ENCODE assay signal across 23 cellular contexts in the genomic region with DNA sequence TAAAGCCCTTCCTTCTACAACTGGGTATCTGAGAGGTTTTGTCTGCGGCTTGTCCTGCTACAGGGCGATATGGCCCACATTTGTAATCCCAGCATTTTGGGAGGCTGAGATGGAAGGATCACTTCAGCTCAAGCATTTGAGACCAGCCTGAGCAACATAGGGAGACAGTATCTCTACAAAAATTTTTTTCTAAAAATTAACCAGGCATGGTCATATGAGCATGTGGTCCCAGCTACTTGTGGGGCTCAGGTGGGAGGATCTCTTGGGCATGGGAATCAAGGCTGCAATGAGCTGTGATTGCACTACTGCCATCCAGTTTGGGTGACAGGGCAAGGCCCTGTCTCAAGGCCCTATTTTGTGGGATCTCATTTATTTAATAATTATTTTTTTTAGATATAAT.
A peak's percentile ranks its signal among the peaks of the same experiment; 100 is the strongest.
DNase-seq lines count a peak whose midpoint lies in the region; ATAC-seq and TF ChIP-seq lines count a peak whose summit lies in the region.
"Had no signal": no experiment of that assay in that cellular context is flagged by ENCODE, and none has a peak within 500 bp of the region (broad histone marks: within the 10 kb centered on the region; RNA-seq: fewer than 3 reads in every experiment).

No MANE protein-coding gene starts in this region.

- H3K36me3 ChIP-seq in OCI-LY3 (replicated peaks; ENCODE audit: low read depth, low read length) = peaks cover 5% of the 10 kb centered on the region
- H3K36me3 ChIP-seq in transverse colon = no peaks in the 10 kb centered on the region
- H3K36me3 ChIP-seq in BE2C = no peaks in the 10 kb centered on the region
- H3K36me3 ChIP-seq: adrenal gland, right atrium auricular region, upper lobe of left lung had no signal

- no peak overlapping the region for H3K9ac ChIP-seq in OCI-LY3 (ENCODE audit: low read length)

- intact Hi-C loops in transverse colon (cut with DNase I; ENCODE audit: low total_unique reads) (no loop called here), left cardiac atrium (cut with DNase I) (no loop called here)

- H3K4me1 ChIP-seq in OCI-LY3 (ENCODE audit: low read length) = peaks cover 36% of the 10 kb centered on the region
- H3K4me1 ChIP-seq in foreskin keratinocyte = peaks cover 12% of the 10 kb centered on the region
- H3K4me1 ChIP-seq in transverse colon = peaks cover 0 to 22% (median 7%) of the 10 kb centered on the region in 4 donors
- no peaks in the 10 kb centered on the region for H3K4me1 ChIP-seq in BE2C
- H3K4me1 ChIP-seq: adrenal gland, right atrium auricular region, upper lobe of left lung had no signal

- H3K9me3 ChIP-seq in OCI-LY3 (ENCODE audit: insufficient read depth, low read length) (peaks cover 5% of the 10 kb centered on the region; the same call in 1 of the 2 replicates), transverse colon (no peaks in the 10 kb centered on the region), BE2C (no peaks in the 10 kb centered on the region)
- H3K9me3 ChIP-seq: adrenal gland, right atrium auricular region, upper lobe of left lung had no signal

- ATAC-seq in foreskin keratinocyte (peak; percentile 10), left cardiac atrium (no peak)
- ATAC-seq: activated T-cell treated with anti-CD3 and anti-CD28 coated beads, Interleukin-2, amount 50 U/mL, for 4 hours; SK-N-SH treated with all-trans-retinoic acid at 6 μM for 48 hours had no signal

- no peaks in the 10 kb centered on the region for H3K36me3 Mint-ChIP-seq in neural crest cell (ENCODE audit: low read depth)

- H3K79me2 ChIP-seq in OCI-LY3 (ENCODE audit: low read length) = no peaks in the 10 kb centered on the region

- TF ChIP-seq CTCF in OCI-LY3 (IDR thresholded peaks at IDR 0.05; ENCODE audit: low read depth, low read length) = no peak
- TF ChIP-seq CTCF in foreskin keratinocyte (conservative IDR thresholded peaks at IDR 0.05) = no peak
- TF ChIP-seq CTCF in neural crest cell (conservative IDR thresholded peaks at IDR 0.05) = no peak
- no peak for TF ChIP-seq CTCF in transverse colon (IDR thresholded peaks at IDR 0.05)
- TF ChIP-seq CTCF in BE2C (IDR thresholded peaks at IDR 0.05; ENCODE audit: low read depth, low read length) = no peak

- no peaks in the 10 kb centered on the region for H4K20me1 ChIP-seq in OCI-LY3 (ENCODE audit: insufficient read depth, low read length)

- H3K4me1 Mint-ChIP-seq in neural crest cell = peaks cover 36% of the 10 kb centered on the region
- H3K4me1 Mint-ChIP-seq: activated CD4-positive, alpha-beta T cell treated with anti-CD3 and anti-CD28 coated beads, Interleukin-2, amount 10 ng/mL, durations not matched to agents 24 days and 14 days had no signal

- peak overlapping the region; percentile 66; the same call in 1 of the 2 replicates for H2AFZ ChIP-seq in OCI-LY3 (ENCODE audit: low read depth, low read length)

- H3K27ac ChIP-seq in OCI-LY3 (ENCODE audit: low read length) (peak overlapping the region; percentile 35; the same call in 1 of the 2 replicates), foreskin keratinocyte (peak overlapping the region; percentile 76), transverse colon (peak overlapping the region; percentile 50 to 64 (median 58)), substantia nigra (ENCODE audit: low read depth, low read length, poor library complexity, severe bottlenecking) (no peak overlapping the region)
- H3K27ac ChIP-seq: adrenal gland, right atrium auricular region, upper lobe of left lung had no signal

- H3K27ac Mint-ChIP-seq in neural crest cell (ENCODE audit: unreplicated experiment) = peak overlapping the region; percentile 24
- H3K27ac Mint-ChIP-seq: activated CD4-positive, alpha-beta T cell treated with anti-CD3 and anti-CD28 coated beads, Interleukin-2, amount 10 ng/mL, durations not matched to agents 24 days and 14 days had no signal

- WGBS in transverse colon (ENCODE audit: low coverage in 1 of 2), 2 donors = 79% methylated on average over 2 of the region's 2 CpGs; no CpG with 5 or more reads in 1 of the 2 donors

- TF ChIP-seq EP300 in transverse colon (IDR thresholded peaks at IDR 0.05; ENCODE audit: low read depth) = no peak

- H3K4me3 ChIP-seq in OCI-LY3 (ENCODE audit: low read length) = no peak overlapping the region
- no peak overlapping the region for H3K4me3 ChIP-seq in transverse colon
- no peak overlapping the region for H3K4me3 ChIP-seq in BE2C (ENCODE audit: low read depth, low read length)
- H3K4me3 ChIP-seq: adrenal gland, lung, right atrium auricular region, upper lobe of left lung had no signal

- no peak for TF ChIP-seq POLR2A in transverse colon (IDR thresholded peaks at IDR 0.05)

- H3K27me3 Mint-ChIP-seq in neural crest cell (ENCODE audit: low read depth) = no peaks in the 10 kb centered on the region
- H3K27me3 Mint-ChIP-seq: activated CD4-positive, alpha-beta T cell treated with anti-CD3 and anti-CD28 coated beads, Interleukin-2, amount 10 ng/mL, durations not matched to agents 24 days and 14 days had no signal

- H3K9me3 Mint-ChIP-seq in neural crest cell = no peaks in the 10 kb centered on the region
- H3K9me3 Mint-ChIP-seq: activated CD4-positive, alpha-beta T cell treated with anti-CD3 and anti-CD28 coated beads, Interleukin-2, amount 10 ng/mL, durations not matched to agents 24 days and 14 days; activated T-cell treated with anti-CD3 and anti-CD28 coated beads, Interleukin-2, amount 50 U/mL, for 4 hours had no signal

- DNase-seq in foreskin keratinocyte (peak in 1 of 2 donors; percentile 7), neural crest cell (ENCODE audit: low read depth, low spot score) (no peak), transverse colon (no peak), BE2C (no peak), left cardiac atrium (no peak), activated gamma-delta T cell treated with Interleukin-2 at 50 U/mL for 16 hours (no peak), substantia nigra (lab: John Stamatoyannopoulos, UW) (no peak)
- DNase-seq: activated CD4-positive, alpha-beta T cell treated with anti-CD3 and anti-CD28 coated beads, Interleukin-2, amount 10 ng/mL, durations not matched to agents 24 days and 14 days; activated naive CD4-positive, alpha-beta T cell treated with Interleukin-2 at 50 U/mL for 16 hours; activated T-cell treated with anti-CD3 and anti-CD28 coated beads, Interleukin-2, amount 50 U/mL, for 4 hours; adrenal gland; IMR-90; NCI-H2081; NCI-H226; NCI-H82; stimulated activated CD4-positive, alpha-beta T cell treated with anti-CD3 and anti-CD28 coated beads, Interleukin-12 subunit alpha, Interleukin-12 subunit beta, amount 100 ng/mL, for 4 hours; stimulated activated naive CD4-positive, alpha-beta T cell treated with Interleukin-2 at 50 U/mL for 16 hours; T-helper 2 cell; upper lobe of left lung had no signal

- in situ Hi-C loops in transverse colon (cut with MboI; ENCODE audit: low pct_ligation_motif_present in 1 of 4, low pct_unique_long_range_greater_than_20kb in 1 of 4, low sequenced_read_pairs in 3 of 4) = no loop called here

- peak overlapping the region; percentile 35 for H3K4me3 Mint-ChIP-seq in neural crest cell
- H3K4me3 Mint-ChIP-seq: activated CD4-positive, alpha-beta T cell treated with anti-CD3 and anti-CD28 coated beads, Interleukin-2, amount 10 ng/mL, durations not matched to agents 24 days and 14 days; activated T-cell treated with anti-CD3 and anti-CD28 coated beads, Interleukin-2, amount 50 U/mL, for 4 hours had no signal

- no peaks in the 10 kb centered on the region for H3K27me3 ChIP-seq in OCI-LY3 (ENCODE audit: low read depth, low read length)
- no peaks in the 10 kb centered on the region for H3K27me3 ChIP-seq in foreskin keratinocyte
- no peaks in the 10 kb centered on the region for H3K27me3 ChIP-seq in transverse colon
- no peaks in the 10 kb centered on the region for H3K27me3 ChIP-seq in BE2C
- H3K27me3 ChIP-seq: adrenal gland, right atrium auricular region, upper lobe of left lung had no signal

- peak overlapping the region; percentile 18 for H3K4me2 ChIP-seq in OCI-LY3 (ENCODE audit: low read length)
